5 cellular contexts compared by ENCODE assay signal in genomic region chr7:102493220-102493935, GRCh38. TPM values are rescaled to one million over a fixed set of nuclear protein-coding genes. Genes with fewer than 3 reads are reported as not detected.
A peak's percentile ranks its signal among the peaks of the same experiment; 100 is the strongest.
DNase-seq lines count a peak whose midpoint lies in the region; ATAC-seq and TF ChIP-seq lines count a peak whose summit lies in the region.
"Not testable (repeated sequence)": the region's sequence is repeated elsewhere in the genome, so short reads cannot be mapped to it uniquely, and the experiment has no call there.

No MANE protein-coding gene starts in this region.

- not testable (repeated sequence) for H3K4me3 Mint-ChIP-seq in memory B cell

- not testable (repeated sequence) for H2BK120ac ChIP-seq in IMR-90 (ENCODE audit: low read depth, low read length)

- not testable (repeated sequence) for H3K27ac Mint-ChIP-seq in activated naive CD4-positive, alpha-beta T cell treated with anti-CD3 and anti-CD28 coated beads, Interleukin-2, amount 50 U/mL, for 72 hours; memory B cell

- not testable (repeated sequence) for H3K18ac ChIP-seq in IMR-90 (ENCODE audit: low read depth, low read length)

- H3K4me1 Mint-ChIP-seq in memory B cell = not testable (repeated sequence)

- not testable (repeated sequence) for H3K36me3 ChIP-seq in IMR-90 (ENCODE audit: control insufficient read depth, insufficient read depth, low read length)

- not testable (repeated sequence) for H3K9me3 ChIP-seq in IMR-90 (ENCODE audit: control insufficient read depth, insufficient read depth, low read length)

- not testable (repeated sequence) for TF ChIP-seq RAD21 in IMR-90 (IDR thresholded peaks at IDR 0.05; ENCODE audit: low read length)

- not testable (repeated sequence) for H4K20me1 ChIP-seq in IMR-90 (ENCODE audit: insufficient read depth, low read length)

- H3K27me3 ChIP-seq in IMR-90 (ENCODE audit: control insufficient read depth, insufficient read depth, low read length) = not testable (repeated sequence)

- H4K5ac ChIP-seq in IMR-90 (ENCODE audit: low read depth, low read length) = not testable (repeated sequence)

- not testable (repeated sequence) for H3K4me3 ChIP-seq in IMR-90 (ENCODE audit: insufficient read depth, low read depth, low read length)

- TF ChIP-seq CTCF in IMR-90 (conservative IDR thresholded peaks at IDR 0.05; ENCODE audit: low read depth, low read length) = not testable (repeated sequence)

- H4K91ac ChIP-seq in IMR-90 (ENCODE audit: insufficient read depth, low read depth, low read length) = not testable (repeated sequence)

- H2AK9ac ChIP-seq in IMR-90 (replicated peaks; ENCODE audit: low read depth, low read length, poor library complexity) = not testable (repeated sequence)

- not testable (repeated sequence) for H3K4me2 ChIP-seq in IMR-90 (ENCODE audit: low read depth, low read length)

- CTCF ChIA-PET in IMR-90 (lab: Yijun Ruan, JAX) = not testable (repeated sequence)

- POLR2A ChIA-PET in IMR-90 (lab: Charles Lee; ENCODE audit: unreplicated experiment) = not testable (repeated sequence)

- H2AFZ ChIP-seq in IMR-90 (replicated peaks; ENCODE audit: low read length, poor library complexity) = not testable (repeated sequence)

- not testable (repeated sequence) for H3K4me1 ChIP-seq in IMR-90 (ENCODE audit: control insufficient read depth, insufficient read depth, low read length)

- intact Hi-C loops in IMR-90 (cut with micrococcal nuclease) = not testable (repeated sequence)

- dilution Hi-C loops in IMR-90 (cut with HindIII; ENCODE audit: low sequenced_read_pairs, unreplicated experiment) = not testable (repeated sequence)

- not testable (repeated sequence) for H3K27me3 Mint-ChIP-seq in memory B cell

- H3K23ac ChIP-seq in IMR-90 (ENCODE audit: low read depth, low read length) = not testable (repeated sequence)

- BruUV-seq in IMR-90 (replicated peaks; lab: Mats Ljungman, UMichigan) = not testable (repeated sequence)

- in situ Hi-C loops in IMR-90 (cut with MboI; ENCODE audit: low sequenced_read_pairs) = not testable (repeated sequence)

- H4K8ac ChIP-seq in IMR-90 (ENCODE audit: low read depth in 2 of 2, low read length in 2 of 2) = not testable (repeated sequence)

- H3K79me1 ChIP-seq in IMR-90 (ENCODE audit: low read depth in 1 of 2, low read length in 2 of 2) = not testable (repeated sequence)

- peak; percentile 62 for ATAC-seq in GM19455 (IDR thresholded peaks at IDR 0.05; ENCODE audit: unreplicated experiment)
- peak; percentile 39 for ATAC-seq in HG02884 (IDR thresholded peaks at IDR 0.05; ENCODE audit: unreplicated experiment)
- ATAC-seq in IMR-90 (ENCODE audit: low read depth) = peak; percentile 22
- peak; percentile 48 to 58 for ATAC-seq in activated naive CD4-positive, alpha-beta T cell treated with anti-CD3 and anti-CD28 coated beads, Interleukin-2, amount 50 U/mL, for 72 hours
- peak; percentile 50 for ATAC-seq in memory B cell (ENCODE audit: low read depth)

- not testable (repeated sequence) for H3K4ac ChIP-seq in IMR-90 (ENCODE audit: low read depth, low read length)

- H3K9me1 ChIP-seq in IMR-90 (ENCODE audit: insufficient read depth, low read length) = not testable (repeated sequence)

- not testable (repeated sequence) for H3K9ac ChIP-seq in IMR-90 (ENCODE audit: low read depth, low read length)

- H2BK5ac ChIP-seq in IMR-90 (ENCODE audit: low read depth, low read length, poor library complexity, severe bottlenecking) = not testable (repeated sequence)

- not testable (repeated sequence) for TF ChIP-seq POLR2A in IMR-90 (IDR thresholded peaks at IDR 0.05; ENCODE audit: low read depth, low read length)

- not testable (repeated sequence) for H3K9me3 Mint-ChIP-seq in activated naive CD4-positive, alpha-beta T cell treated with anti-CD3 and anti-CD28 coated beads, Interleukin-2, amount 50 U/mL, for 72 hours; memory B cell

- WGBS in IMR-90 (ENCODE audit: extremely low coverage in 2 of 2, insufficient read length in 1 of 2), 2 experiments = no CpG with 5 or more reads among the region's 33 CpGs

- not testable (repeated sequence) for H3K27ac ChIP-seq in IMR-90 (ENCODE audit: insufficient read depth, low read length)

- H3K36me3 Mint-ChIP-seq in activated naive CD4-positive, alpha-beta T cell treated with anti-CD3 and anti-CD28 coated beads, Interleukin-2, amount 50 U/mL, for 72 hours; memory B cell: not testable (repeated sequence)

- H2BK15ac ChIP-seq in IMR-90 (ENCODE audit: low read depth, low read length) = not testable (repeated sequence)

- DNase-seq in IMR-90; memory B cell (ENCODE audit: low spot score in 2 of 2): not testable (repeated sequence)
- peak in 1 of 2 donors; percentile 4 for DNase-seq in activated naive CD4-positive, alpha-beta T cell treated with anti-CD3 and anti-CD28 coated beads, Interleukin-2, amount 50 U/mL, for 72 hours (ENCODE audit: low spot score in 2 of 2)

- not testable (repeated sequence) for H2AK5ac ChIP-seq in IMR-90 (ENCODE audit: low read depth, low read length)

- H2BK20ac ChIP-seq in IMR-90 (ENCODE audit: low read depth, low read length) = not testable (repeated sequence)

- not testable (repeated sequence) for H3K14ac ChIP-seq in IMR-90 (replicated peaks; ENCODE audit: low read depth, low read length)

- H3K56ac ChIP-seq in IMR-90 (ENCODE audit: extremely low read depth, insufficient read depth, low read length) = not testable (repeated sequence)

RNA-seq across cellular contexts. Expression of gene POLR2J, which starts 14.7 kb away (rescaled TPM):
- 20.8 and 31.1 TPM in 2 replicates for total RNA-seq in IMR-90 (2012; rRNA removed)
- polyA plus RNA-seq in IMR-90 (2012; rRNA removed) = 92.6 and 134 TPM in 2 replicates
- 20.8 and 84.9 TPM in 2 replicates for polyA plus RNA-seq in IMR-90 (2012; cell fraction: cytosol; rRNA removed)
- polyA plus RNA-seq in IMR-90 (2012; cell fraction: nucleus; rRNA removed; ENCODE audit: low replicate concordance) = 34.1 and 60.3 TPM in 2 replicates
- total RNA-seq in activated naive CD4-positive, alpha-beta T cell treated with anti-CD3 and anti-CD28 coated beads, Interleukin-2, amount 50 U/mL, for 72 hours = 10 to 100 TPM; 56.9 to 79.6 TPM

RNA-seq across cellular contexts. Expression of gene RASA4B, which starts 24.2 kb away (rescaled TPM):
- total RNA-seq in IMR-90 (2012; rRNA removed) = 1.8 and 3.3 TPM in 2 replicates
- polyA plus RNA-seq in IMR-90 (2012; rRNA removed) = 7.7 and 9.3 TPM in 2 replicates
- polyA plus RNA-seq in IMR-90 (2012; cell fraction: cytosol; rRNA removed) = 11.3 and 14.3 TPM in 2 replicates
- polyA plus RNA-seq in IMR-90 (2012; cell fraction: nucleus; rRNA removed; ENCODE audit: low replicate concordance) = 35.9 and 76.5 TPM in 2 replicates
- 10 to 100 TPM; 21.8 to 23.9 TPM for total RNA-seq in activated naive CD4-positive, alpha-beta T cell treated with anti-CD3 and anti-CD28 coated beads, Interleukin-2, amount 50 U/mL, for 72 hours

RNA-seq across cellular contexts. Expression of gene LRWD1, which starts 28.6 kb away (rescaled TPM):
- total RNA-seq in IMR-90 (2012; rRNA removed) = 13.3 and 20.3 TPM in 2 replicates
- 27.2 and 31.6 TPM in 2 replicates for polyA plus RNA-seq in IMR-90 (2012; rRNA removed)
- polyA plus RNA-seq in IMR-90 (2012; cell fraction: cytosol; rRNA removed) = 32.7 and 39.8 TPM in 2 replicates
- polyA plus RNA-seq in IMR-90 (2012; cell fraction: nucleus; rRNA removed; ENCODE audit: low replicate concordance) = 30.2 and 77.3 TPM in 2 replicates
- total RNA-seq in activated naive CD4-positive, alpha-beta T cell treated with anti-CD3 and anti-CD28 coated beads, Interleukin-2, amount 50 U/mL, for 72 hours = 10 to 100 TPM; 11.6 to 12.5 TPM

RNA-seq across cellular contexts. Expression of gene ALKBH4, which starts 28.7 kb away (rescaled TPM):
- 6.1 and 7.2 TPM in 2 replicates for total RNA-seq in IMR-90 (2012; rRNA removed)
- polyA plus RNA-seq in IMR-90 (2012; rRNA removed) = 7.4 and 8.1 TPM in 2 replicates
- 8.9 and 9.7 TPM in 2 replicates for polyA plus RNA-seq in IMR-90 (2012; cell fraction: cytosol; rRNA removed)
- polyA plus RNA-seq in IMR-90 (2012; cell fraction: nucleus; rRNA removed; ENCODE audit: low replicate concordance) = 1.6 and 5.1 TPM in 2 replicates
- total RNA-seq in activated naive CD4-positive, alpha-beta T cell treated with anti-CD3 and anti-CD28 coated beads, Interleukin-2, amount 50 U/mL, for 72 hours = 1 to 10 TPM; 8.2 to 9.3 TPM

RNA-seq across cellular contexts. Expression of gene UPK3BL2, which starts 50.1 kb away (rescaled TPM):
- 0.18 and 0.56 TPM in 2 replicates for total RNA-seq in IMR-90 (2012; rRNA removed)
- polyA plus RNA-seq in IMR-90 (2012; rRNA removed) = 4.6 and 5.7 TPM in 2 replicates
- 0.54 and 0.77 TPM in 2 replicates for polyA plus RNA-seq in IMR-90 (2012; cell fraction: cytosol; rRNA removed)
- polyA plus RNA-seq in IMR-90 (2012; cell fraction: nucleus; rRNA removed; ENCODE audit: low replicate concordance) = 53.7 and 205 TPM in 2 replicates
- 10 to 100 TPM; 23.3 to 26.0 TPM for total RNA-seq in activated naive CD4-positive, alpha-beta T cell treated with anti-CD3 and anti-CD28 coated beads, Interleukin-2, amount 50 U/mL, for 72 hours
